Comparison of ENCODE assay signal across 18 cellular contexts in the genomic region with DNA sequence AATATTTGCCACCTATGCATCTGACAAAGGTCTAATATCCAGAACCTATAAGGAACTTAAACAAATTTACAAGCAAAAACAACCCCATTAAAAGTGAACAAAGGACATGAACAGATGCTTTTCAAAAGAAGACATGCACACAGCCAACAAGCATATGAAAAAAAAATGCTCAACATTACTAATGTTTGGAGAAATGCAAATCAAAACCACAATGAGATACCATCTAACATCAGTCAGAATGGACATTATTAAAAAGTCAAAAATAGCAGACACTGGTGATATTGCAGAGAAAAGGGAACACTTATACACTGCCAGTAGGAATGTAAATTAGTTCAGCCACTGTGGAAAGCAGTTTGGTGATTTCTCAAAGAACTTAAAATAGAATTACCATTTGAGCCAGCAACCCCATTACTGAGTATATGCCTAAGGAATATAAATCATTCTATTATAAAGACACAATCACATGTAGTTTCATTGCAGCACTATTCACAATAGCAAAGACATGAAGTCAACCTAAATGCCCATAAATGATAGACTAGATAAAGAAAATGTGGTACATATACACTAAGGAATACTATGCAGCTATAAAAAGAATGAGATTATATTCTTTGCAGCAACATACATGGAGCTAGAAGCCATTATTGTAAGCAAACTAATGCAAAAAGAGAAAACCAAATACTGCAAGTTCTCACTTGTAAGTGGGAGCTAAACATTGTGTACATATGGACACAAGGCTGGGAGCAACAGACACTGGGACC.
"Had no signal": no experiment of that assay in that cellular context is flagged by ENCODE, and none has a peak within 500 bp of the region (broad histone marks: within the 10 kb centered on the region; RNA-seq: fewer than 3 reads in every experiment).

No MANE protein-coding gene starts in this region.

- H3K27me3 ChIP-seq: dorsolateral prefrontal cortex, esophagus muscularis mucosa, foreskin keratinocyte, gastrocnemius medialis, heart right ventricle, left lung had no signal

- ATAC-seq: foreskin keratinocyte; gastrocnemius medialis; heart right ventricle; left cardiac atrium; left lung; left ventricle myocardium superior; lower lobe of right lung; naive thymus-derived CD4-positive, alpha-beta T cell had no signal

- H3K27ac ChIP-seq: coronary artery, dorsolateral prefrontal cortex, esophagus muscularis mucosa, foreskin keratinocyte, gastrocnemius medialis, heart right ventricle, left lung, lower lobe of right lung had no signal

- DNase-seq: dermis blood vessel endothelial cell; dorsolateral prefrontal cortex; effector CD4-positive, alpha-beta T cell; effector memory CD4-positive, alpha-beta T cell; gastrocnemius medialis; glutamatergic neuron; head of caudate nucleus; heart right ventricle; hippocampal formation; left cardiac atrium; left lung; left ventricle myocardium superior; lower lobe of right lung; mesenchymal stem cell; naive thymus-derived CD4-positive, alpha-beta T cell had no signal

- H3K4me1 ChIP-seq: esophagus muscularis mucosa, foreskin keratinocyte, gastrocnemius medialis, heart right ventricle, left lung, lower lobe of right lung had no signal

- H3K9me3 ChIP-seq: gastrocnemius medialis, lower lobe of right lung had no signal

- H3K36me3 ChIP-seq: esophagus muscularis mucosa, gastrocnemius medialis, heart right ventricle, left lung, lower lobe of right lung had no signal

- H3K4me3 ChIP-seq: coronary artery, dorsolateral prefrontal cortex, esophagus muscularis mucosa, gastrocnemius medialis, heart right ventricle, left lung, lower lobe of right lung had no signal
